19 cellular contexts compared by ENCODE assay signal in genomic region chr12:3086729-3087323, GRCh38. TPM values are rescaled to one million over a fixed set of nuclear protein-coding genes. Genes with fewer than 3 reads are reported as not detected.
DNase-seq lines count a peak whose midpoint lies in the region; ATAC-seq, FAIRE-seq and TF ChIP-seq lines count a peak whose summit lies in the region.
"Had no signal": no experiment of that assay in that cellular context is flagged by ENCODE, and none has a peak within 500 bp of the region (broad histone marks: within the 10 kb centered on the region; RNA-seq: fewer than 3 reads in every experiment).

No MANE protein-coding gene starts in this region.

- DNase-seq in Right ventricle myocardium inferior (ENCODE audit: missing footprints) (peak; percentile 40), Right ventricle myocardium superior (no peak), kidney (no peak), myocyte (ENCODE audit: low read depth) (peak; percentile 22), urothelium cell line (ENCODE audit: low spot score) (no peak), SIG-M5 treated with dmso at 0.1 percent for 504 hours (lab: John Stamatoyannopoulos, UW; ENCODE audit: unreplicated experiment) (no peak)
- DNase-seq in activated T-cell treated with anti-CD3 and anti-CD28 coated beads, Interleukin-2, amount 50 U/mL, for 72 hours: no peak
- DNase-seq: 8988T, DND-41, Kasumi-1, MG63, NCI-H1092, NCI-H1436 treated with DMSO at 0.1 percent for 48 hours, NCI-H2081, NCI-H2171 treated with DMSO at 0.1 percent for 48 hours had no signal

- no peaks in the 10 kb centered on the region for H3K36me3 Mint-ChIP-seq in activated T-cell treated with anti-CD3 and anti-CD28 coated beads, Interleukin-2, amount 50 U/mL, for 72 hours (ENCODE audit: insufficient read depth in 2 of 2)

- no peaks in the 10 kb centered on the region for H3K9me3 ChIP-seq in kidney (ENCODE audit: control insufficient read depth in 1 of 2, low read length in 2 of 2)
- H3K9me3 ChIP-seq: HAP-1, MG63, Peyer's patch had no signal

- peak overlapping the region in 1 of 2 donors; percentile 21 for H3K9ac ChIP-seq in kidney (ENCODE audit: low read length in 2 of 2)

- no peaks in the 10 kb centered on the region for H3K4me1 Mint-ChIP-seq in activated T-cell treated with anti-CD3 and anti-CD28 coated beads, Interleukin-2, amount 50 U/mL, for 72 hours (ENCODE audit: low read depth)
- H3K4me1 Mint-ChIP-seq: B cell had no signal

- no peak overlapping the region for H3K27ac Mint-ChIP-seq in activated T-cell treated with anti-CD3 and anti-CD28 coated beads, Interleukin-2, amount 50 U/mL, for 72 hours
- H3K27ac Mint-ChIP-seq: B cell had no signal

- H3K27me3 Mint-ChIP-seq in activated T-cell treated with anti-CD3 and anti-CD28 coated beads, Interleukin-2, amount 50 U/mL, for 72 hours (ENCODE audit: low read depth): no peaks in the 10 kb centered on the region
- H3K27me3 Mint-ChIP-seq: B cell had no signal

- H3K4me3 Mint-ChIP-seq in activated T-cell treated with anti-CD3 and anti-CD28 coated beads, Interleukin-2, amount 50 U/mL, for 72 hours: no peak overlapping the region
- H3K4me3 Mint-ChIP-seq: B cell had no signal

- FAIRE-seq in kidney (lab: Jason Lieb, UNC) (no peak), urothelium cell line (lab: Jason Lieb, UNC) (peak; percentile 79)

- H3K4me3 ChIP-seq in kidney (ENCODE audit: low read length in 2 of 2): peak overlapping the region in 1 of 2 donors; percentile 27
- H3K4me3 ChIP-seq: HAP-1, MG63, Peyer's patch had no signal

- peak overlapping the region; percentile 80 to 85 for H3K27ac ChIP-seq in kidney (ENCODE audit: low read depth in 2 of 2, low read length in 2 of 2)
- H3K27ac ChIP-seq: Peyer's patch had no signal

- H3K4me1 ChIP-seq in kidney (ENCODE audit: control insufficient read depth in 1 of 2, insufficient read depth in 1 of 2, low read depth in 1 of 2, low read length in 2 of 2): peaks cover 65 to 70% of the 10 kb centered on the region in 2 donors

- peaks cover 0 to 6% of the 10 kb centered on the region in 2 donors for H3K36me3 ChIP-seq in kidney (ENCODE audit: control insufficient read depth in 1 of 2, insufficient read depth in 2 of 2, low read length in 2 of 2)
- H3K36me3 ChIP-seq: HAP-1, MG63, Peyer's patch had no signal

- TF ChIP-seq CTCF in kidney (IDR thresholded peaks at IDR 0.05; ENCODE audit: borderline replicate concordance, extremely low read depth, insufficient read depth): no peak

- peaks cover 0 to 2% of the 10 kb centered on the region in 2 donors for H3K9me3 Mint-ChIP-seq in activated T-cell treated with anti-CD3 and anti-CD28 coated beads, Interleukin-2, amount 50 U/mL, for 72 hours

- intact Hi-C loops in Right ventricle myocardium inferior (cut with DNase I) (no loop called here), Right ventricle myocardium superior (cut with DNase I) (loop anchor here (5.0 kb wide), 1 partner anchor 35 kb away; no protein-coding TSS in a partner anchor), kidney (cut with DNase I) (no loop called here)

- ATAC-seq in Right ventricle myocardium inferior (no peak), Right ventricle myocardium superior (ENCODE audit: poor library complexity) (no peak), GM21360 (IDR thresholded peaks at IDR 0.05; ENCODE audit: unreplicated experiment) (no peak)
- ATAC-seq in activated T-cell treated with anti-CD3 and anti-CD28 coated beads, Interleukin-2, amount 50 U/mL, for 72 hours (replicated peaks in 1 of 2): no peak

RNA-seq across cellular contexts. Expression of gene TSPAN9, which starts 9.6 kb away (rescaled TPM):
- total RNA-seq in Right ventricle myocardium inferior (193 TPM), Right ventricle myocardium superior (156 TPM), kidney (81.6 TPM), myocyte (238 and 379 TPM in 2 replicates)
- polyA plus RNA-seq in kidney (ENCODE audit: insufficient read depth, low read depth, low replicate concordance): 62.4 TPM
- 204 TPM for polyA plus RNA-seq in myocyte (2012)
- total RNA-seq in activated T-cell treated with anti-CD3 and anti-CD28 coated beads, Interleukin-2, amount 50 U/mL, for 72 hours: 1 to 10 TPM in 1 of 2 donors, under 1 TPM in 1; 0.58 to 1.2 TPM

Comparison
In these comparisons a context has a peak if more than half of its experiments do, and no peak if none do; other contexts are left out.
1. DNase-seq: peak in Right ventricle myocardium inferior (single experiment) and myocyte (single experiment); none in Right ventricle myocardium superior (single experiment), kidney (single experiment), urothelium cell line (single experiment), activated T-cell treated with anti-CD3 and anti-CD28 coated beads, Interleukin-2, amount 50 U/mL, for 72 hours (0 of 2) and SIG-M5 treated with dmso at 0.1 percent for 504 hours (single experiment).
2. RNA of gene TSPAN9, which starts 9.6 kb away (total RNA-seq): 238 to 379 TPM in myocyte, 193 TPM in Right ventricle myocardium inferior (single experiment), 156 TPM in Right ventricle myocardium superior (single experiment) and 81.6 TPM in kidney (single experiment); 0.58 to 1.2 TPM in activated T-cell treated with anti-CD3 and anti-CD28 coated beads, Interleukin-2, amount 50 U/mL, for 72 hours; every median in the first group is over 10 times any median in the second.